ENCODE assay signal across 20 cellular contexts in the genomic region with DNA sequence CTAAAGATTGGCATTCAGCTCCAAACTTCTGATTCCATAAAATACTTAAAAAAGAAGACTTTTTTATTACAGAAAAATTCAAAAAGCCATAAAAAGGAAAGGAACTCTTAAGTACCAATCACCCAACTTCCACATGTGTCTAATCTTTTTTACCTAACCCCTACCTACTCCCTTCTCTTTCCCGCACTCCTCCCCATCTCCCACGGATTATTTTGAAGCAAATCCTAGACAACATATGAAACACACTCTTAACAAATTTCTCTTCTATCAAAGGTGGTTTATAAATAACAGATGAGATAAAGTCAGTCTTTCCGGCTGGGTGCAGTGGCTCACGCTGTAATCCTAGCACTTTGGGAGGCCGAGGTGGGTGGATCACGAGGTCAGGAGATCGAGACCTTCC. TPM values are rescaled to one million over a fixed set of nuclear protein-coding genes. Genes with fewer than 3 reads are reported as not detected.
A peak's percentile ranks its signal among the peaks of the same experiment; 100 is the strongest.
DNase-seq lines count a peak whose midpoint lies in the region; ATAC-seq and TF ChIP-seq lines count a peak whose summit lies in the region.
"Had no signal": no experiment of that assay in that cellular context is flagged by ENCODE, and none has a peak within 500 bp of the region (broad histone marks: within the 10 kb centered on the region; RNA-seq: fewer than 3 reads in every experiment).

No MANE protein-coding gene starts in this region.

- DNase-seq in Caco-2 (no peak), NCI-H226 (peak; percentile 6), NCI-H1417 (lab: John Stamatoyannopoulos, UW) (no peak), GM10266 (ENCODE audit: extremely low spot score) (no peak), DMS53 treated with DMSO at 0.1 percent for 48 hours (lab: John Stamatoyannopoulos, UW; ENCODE audit: unreplicated experiment) (no peak)
- no peak for DNase-seq in stimulated activated effector memory CD8-positive, alpha-beta T cell treated with anti-CD3 and anti-CD28 coated beads, Interleukin-12 subunit alpha, Interleukin-12 subunit beta, amount 100 ng/mL, for 72 hours (ENCODE audit: low spot score in 2 of 2)
- DNase-seq: ACHN; BE2C; C1 segment of cervical spinal cord; CD4-positive, CD25-positive, alpha-beta regulatory T cell; CD8-positive, alpha-beta memory T cell; COR-L47; DMS79; GDM1; GOT3; H7; HFFc6; IMR-90 had no signal

- peaks cover 40% of the 10 kb centered on the region for H3K4me1 ChIP-seq in Caco-2

- H3K27ac Mint-ChIP-seq in Caco-2 (ENCODE audit: unreplicated experiment) (peak overlapping the region; percentile 57), nephron (peak overlapping the region in 2 of 3 experiments; percentile 19 to 73)
- peak overlapping the region; percentile 24 for H3K27ac Mint-ChIP-seq in stimulated activated effector memory CD8-positive, alpha-beta T cell treated with anti-CD3 and anti-CD28 coated beads, Interleukin-12 subunit alpha, Interleukin-12 subunit beta, amount 100 ng/mL, for 72 hours
- H3K27ac Mint-ChIP-seq: CD4-positive, CD25-positive, alpha-beta regulatory T cell; HFFc6 had no signal

- CTCF ChIA-PET in Caco-2 (lab: Charles Lee): interaction anchor here (1.2 kb wide), 1 partner anchor 176 kb away, joined by 3 read pairs; a partner anchor contains a TSS

- peaks cover 6% of the 10 kb centered on the region for H3K4me1 Mint-ChIP-seq in Caco-2 (ENCODE audit: low read depth, unreplicated experiment)
- peaks cover 15% of the 10 kb centered on the region for H3K4me1 Mint-ChIP-seq in nephron
- H3K4me1 Mint-ChIP-seq in stimulated activated effector memory CD8-positive, alpha-beta T cell treated with anti-CD3 and anti-CD28 coated beads, Interleukin-12 subunit alpha, Interleukin-12 subunit beta, amount 100 ng/mL, for 72 hours: no peaks in the 10 kb centered on the region

- H3K9me3 ChIP-seq in Caco-2: no peaks in the 10 kb centered on the region
- H3K9me3 ChIP-seq: BE2C had no signal

- H3K27me3 ChIP-seq in Caco-2 (replicated peaks; ENCODE audit: control insufficient read depth, insufficient read depth, low read length): no peaks in the 10 kb centered on the region
- H3K27me3 ChIP-seq: BE2C had no signal

- no TSS peak for BruUV-seq in Caco-2 (replicated peaks; lab: Mats Ljungman, UMichigan)

- no peaks in the 10 kb centered on the region for H3K27me3 Mint-ChIP-seq in Caco-2 (ENCODE audit: insufficient read depth, unreplicated experiment)
- no peaks in the 10 kb centered on the region for H3K27me3 Mint-ChIP-seq in nephron (ENCODE audit: low read depth)
- H3K27me3 Mint-ChIP-seq: CD8-positive, alpha-beta memory T cell had no signal

- ATAC-seq in stimulated activated effector memory CD8-positive, alpha-beta T cell treated with anti-CD3 and anti-CD28 coated beads, Interleukin-12 subunit alpha, Interleukin-12 subunit beta, amount 100 ng/mL, for 72 hours: no peak
- ATAC-seq: HCT116 had no signal

- no peak overlapping the region for H3K4me3 ChIP-seq in Caco-2 (ENCODE audit: low read depth, low read length)

- TF ChIP-seq CTCF in Caco-2 (IDR thresholded peaks at IDR 0.05; ENCODE audit: insufficient read depth in 1 of 2, low read depth in 1 of 2, low read length in 1 of 2, severe bottlenecking in 1 of 2, unreplicated experiment in 1 of 2) (no peak), nephron (IDR thresholded peaks at IDR 0.05; ENCODE audit: unreplicated experiment in 3 of 3) (no peak), GM10266 (IDR thresholded peaks at IDR 0.05; ENCODE audit: control insufficient read depth, insufficient read depth, low read depth, missing control alignments) (no peak)

- no peaks in the 10 kb centered on the region for H3K36me3 ChIP-seq in Caco-2 (ENCODE audit: control insufficient read depth, insufficient read depth, low read length)
- H3K36me3 ChIP-seq: BE2C had no signal

- POLR2A ChIA-PET in Caco-2 (lab: Charles Lee): no interaction called here

- no peak overlapping the region for H3K4me3 Mint-ChIP-seq in Caco-2 (ENCODE audit: unreplicated experiment)
- H3K4me3 Mint-ChIP-seq in nephron: no peak overlapping the region
- H3K4me3 Mint-ChIP-seq in stimulated activated effector memory CD8-positive, alpha-beta T cell treated with anti-CD3 and anti-CD28 coated beads, Interleukin-12 subunit alpha, Interleukin-12 subunit beta, amount 100 ng/mL, for 72 hours: no peak overlapping the region
- H3K4me3 Mint-ChIP-seq: HFFc6 had no signal

- H3K36me3 Mint-ChIP-seq in Caco-2 (ENCODE audit: insufficient read depth, unreplicated experiment) (no peaks in the 10 kb centered on the region), nephron (ENCODE audit: low read depth) (peaks cover 3% of the 10 kb centered on the region)
- peaks cover 3% of the 10 kb centered on the region for H3K36me3 Mint-ChIP-seq in stimulated activated effector memory CD8-positive, alpha-beta T cell treated with anti-CD3 and anti-CD28 coated beads, Interleukin-12 subunit alpha, Interleukin-12 subunit beta, amount 100 ng/mL, for 72 hours
- H3K36me3 Mint-ChIP-seq: CD4-positive, CD25-positive, alpha-beta regulatory T cell; CD8-positive, alpha-beta memory T cell had no signal

- H3K9me3 Mint-ChIP-seq in Caco-2 (ENCODE audit: unreplicated experiment): no peaks in the 10 kb centered on the region
- no peaks in the 10 kb centered on the region for H3K9me3 Mint-ChIP-seq in nephron
- H3K9me3 Mint-ChIP-seq in stimulated activated effector memory CD8-positive, alpha-beta T cell treated with anti-CD3 and anti-CD28 coated beads, Interleukin-12 subunit alpha, Interleukin-12 subunit beta, amount 100 ng/mL, for 72 hours: no peaks in the 10 kb centered on the region
- H3K9me3 Mint-ChIP-seq: CD8-positive, alpha-beta memory T cell; HFFc6 had no signal

- intact Hi-C loops in Caco-2 (cut with micrococcal nuclease; ENCODE audit: unreplicated experiment): loop anchor here (1.0 kb wide), 1 partner anchor 22 kb away; no protein-coding TSS in a partner anchor

RNA-seq across cellular contexts. Expression of a gene that starts 5.9 kb away (rescaled TPM):
- total RNA-seq in Caco-2 (2022): 40.1 and 46.9 TPM in 2 replicates
